8 cellular contexts compared by ENCODE assay signal in the genomic region with DNA sequence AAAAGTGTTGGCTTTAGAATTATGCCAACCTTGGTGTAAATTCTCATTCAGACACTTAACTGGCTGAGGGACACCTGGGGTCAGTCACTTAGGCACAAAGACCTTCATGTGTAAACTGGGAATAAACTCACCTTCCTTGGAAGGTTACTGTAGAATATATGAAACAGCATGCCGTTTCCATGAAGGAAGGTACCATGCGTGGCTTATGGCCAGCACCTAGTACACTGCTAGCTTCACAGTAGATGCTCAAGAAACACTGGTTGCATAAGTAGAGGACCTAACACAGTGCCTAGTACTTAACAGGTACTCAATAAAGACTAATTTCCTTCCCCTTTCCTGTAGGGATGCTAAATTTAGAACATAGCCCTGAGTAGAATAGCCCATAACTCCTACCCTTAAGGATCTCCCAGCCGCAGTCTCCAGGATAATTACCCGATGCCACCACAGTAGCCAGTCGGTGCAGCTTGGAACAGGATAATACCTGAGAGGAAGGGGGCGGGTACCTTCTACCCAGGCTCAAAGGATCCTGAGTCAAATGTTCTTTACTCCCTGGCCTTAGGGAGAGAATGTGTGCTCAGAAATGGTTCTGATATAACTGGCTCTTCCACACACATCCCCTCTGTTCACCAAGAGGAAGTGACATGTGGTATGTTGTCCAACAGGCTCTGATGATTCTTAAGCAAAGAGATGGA. TPM values are rescaled to one million over a fixed set of nuclear protein-coding genes. Genes with fewer than 3 reads are reported as not detected.
DNase-seq lines count a peak whose midpoint lies in the region; ATAC-seq and TF ChIP-seq lines count a peak whose summit lies in the region.

No MANE protein-coding gene starts in this region.

- DNase-seq in NCI-H748 (lab: John Stamatoyannopoulos, UW; ENCODE audit: unreplicated experiment) (peak; percentile 51), NCI-H748 treated with DMSO at 0.1 percent for 48 hours (lab: John Stamatoyannopoulos, UW) (no peak), WTC11 (ENCODE audit: low spot score) (no peak), hepatocyte (ENCODE audit: low spot score) (peak; percentile 80), NCI-H1930 (lab: John Stamatoyannopoulos, UW) (no peak), HUDEP-2 (lab: John Stamatoyannopoulos, UW; ENCODE audit: unreplicated experiment in 76 of 76) (no peak)

- H3K27ac Mint-ChIP-seq in WTC11: peak overlapping the region; percentile 96

- peaks cover 30% of the 10 kb centered on the region for H3K36me3 Mint-ChIP-seq in WTC11

- H3K4me2 ChIP-seq in hepatocyte: peak overlapping the region; percentile 91

- H3K4me1 ChIP-seq in hepatocyte (ENCODE audit: insufficient read depth) (peaks cover 47% of the 10 kb centered on the region), stomach smooth muscle (ENCODE audit: control insufficient read depth, insufficient read depth, low read length) (peaks cover 52% of the 10 kb centered on the region)

- H3K9me3 Mint-ChIP-seq in WTC11: no peaks in the 10 kb centered on the region

- H2AFZ ChIP-seq in hepatocyte: no peak overlapping the region

- TF ChIP-seq CTCF in WTC11 (IDR thresholded peaks at IDR 0.05) (no peak), hepatocyte (IDR thresholded peaks at IDR 0.05; ENCODE audit: poor library complexity) (no peak)

- H3K36me3 ChIP-seq in hepatocyte (replicated peaks; ENCODE audit: insufficient read depth, low read depth) (no peaks in the 10 kb centered on the region), stomach smooth muscle (ENCODE audit: control insufficient read depth in 2 of 2, insufficient read depth in 2 of 2, low read length in 2 of 2) (peaks cover 4 to 22% of the 10 kb centered on the region in 2 donors)

- no peak overlapping the region for H3K9ac ChIP-seq in stomach smooth muscle (ENCODE audit: low read length in 2 of 2)

- H3K27ac ChIP-seq in hepatocyte: peak overlapping the region; percentile 98
- H3K27ac ChIP-seq in stomach smooth muscle (ENCODE audit: low read length): no peak overlapping the region

- H3K9me3 ChIP-seq in hepatocyte (ENCODE audit: low read depth): no peaks in the 10 kb centered on the region
- H3K9me3 ChIP-seq in stomach smooth muscle (ENCODE audit: control insufficient read depth in 2 of 2, low read length in 2 of 2): no peaks in the 10 kb centered on the region

- H3K9me2 ChIP-seq in hepatocyte (replicated peaks; ENCODE audit: insufficient read depth): no peaks in the 10 kb centered on the region

- 67% methylated on average over 6 of the region's 6 CpGs for WGBS in hepatocyte (ENCODE audit: low lambda C conversion rate, missing lambda C conversion rate)

- peaks cover 73% of the 10 kb centered on the region for H3K4me1 Mint-ChIP-seq in WTC11

- no peaks in the 10 kb centered on the region for H4K20me1 ChIP-seq in hepatocyte (ENCODE audit: insufficient read depth, poor library complexity, severe bottlenecking)

- H3K4me3 ChIP-seq in hepatocyte (peak overlapping the region; percentile 6), stomach smooth muscle (ENCODE audit: low read length in 2 of 2) (peak overlapping the region; percentile 11 to 92)

- H3K27me3 Mint-ChIP-seq in WTC11 (ENCODE audit: low read depth): no peaks in the 10 kb centered on the region

- H3K4me3 Mint-ChIP-seq in WTC11: peak overlapping the region; percentile 86

- H3K27me3 ChIP-seq in hepatocyte (no peaks in the 10 kb centered on the region), stomach smooth muscle (ENCODE audit: control insufficient read depth in 1 of 2, insufficient read depth in 2 of 2, low read length in 2 of 2) (no peaks in the 10 kb centered on the region)

- POLR2A ChIA-PET in WTC11 (lab: Charles Lee): interaction anchor here (1.2 to 1.7 kb wide), 5 partner anchors 10 to 114 kb away, joined by 3 to 11 read pairs (median 4); a partner anchor contains a TSS

- CTCF ChIA-PET in WTC11 (lab: Charles Lee): interaction anchor here (0.5 to 8.8 kb wide), 7 partner anchors 11 to 162 kb away, joined by 3 to 488 read pairs (median 4); no protein-coding TSS in a partner anchor

- ATAC-seq in WTC11: no peak
- no peak for ATAC-seq in GM21529 (IDR thresholded peaks at IDR 0.05; ENCODE audit: unreplicated experiment)

- peaks cover 87% of the 10 kb centered on the region for H3K79me2 ChIP-seq in hepatocyte

TF ChIP-seq in WTC11, 78 proteins besides CTCF, POLR2A, EP300 and RAD21:
- TF ChIP-seq, protein P1, sequence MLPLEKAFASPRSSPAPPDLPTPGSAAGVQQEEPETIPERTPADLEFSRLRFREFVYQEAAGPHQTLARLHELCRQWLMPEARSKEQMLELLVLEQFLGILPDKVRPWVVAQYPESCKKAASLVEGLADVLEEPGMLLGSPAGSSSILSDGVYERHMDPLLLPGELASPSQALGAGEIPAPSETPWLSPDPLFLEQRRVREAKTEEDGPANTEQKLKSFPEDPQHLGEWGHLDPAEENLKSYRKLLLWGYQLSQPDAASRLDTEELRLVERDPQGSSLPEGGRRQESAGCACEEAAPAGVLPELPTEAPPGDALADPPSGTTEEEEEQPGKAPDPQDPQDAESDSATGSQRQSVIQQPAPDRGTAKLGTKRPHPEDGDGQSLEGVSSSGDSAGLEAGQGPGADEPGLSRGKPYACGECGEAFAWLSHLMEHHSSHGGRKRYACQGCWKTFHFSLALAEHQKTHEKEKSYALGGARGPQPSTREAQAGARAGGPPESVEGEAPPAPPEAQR (CRISPR knock-in tag; IDR thresholded peaks at IDR 0.05): no peak
- TF ChIP-seq ETV6 (CRISPR knock-in tag; IDR thresholded peaks at IDR 0.05) (no peak), ZNF671 (CRISPR knock-in tag; IDR thresholded peaks at IDR 0.05) (no peak), SP1 (CRISPR knock-in tag; conservative IDR thresholded peaks at IDR 0.05) (no peak), ATF1 (CRISPR knock-in tag; IDR thresholded peaks at IDR 0.05) (no peak), TCF7 (CRISPR knock-in tag; IDR thresholded peaks at IDR 0.05; ENCODE audit: low read depth) (no peak)
- TF ChIP-seq, protein P2, sequence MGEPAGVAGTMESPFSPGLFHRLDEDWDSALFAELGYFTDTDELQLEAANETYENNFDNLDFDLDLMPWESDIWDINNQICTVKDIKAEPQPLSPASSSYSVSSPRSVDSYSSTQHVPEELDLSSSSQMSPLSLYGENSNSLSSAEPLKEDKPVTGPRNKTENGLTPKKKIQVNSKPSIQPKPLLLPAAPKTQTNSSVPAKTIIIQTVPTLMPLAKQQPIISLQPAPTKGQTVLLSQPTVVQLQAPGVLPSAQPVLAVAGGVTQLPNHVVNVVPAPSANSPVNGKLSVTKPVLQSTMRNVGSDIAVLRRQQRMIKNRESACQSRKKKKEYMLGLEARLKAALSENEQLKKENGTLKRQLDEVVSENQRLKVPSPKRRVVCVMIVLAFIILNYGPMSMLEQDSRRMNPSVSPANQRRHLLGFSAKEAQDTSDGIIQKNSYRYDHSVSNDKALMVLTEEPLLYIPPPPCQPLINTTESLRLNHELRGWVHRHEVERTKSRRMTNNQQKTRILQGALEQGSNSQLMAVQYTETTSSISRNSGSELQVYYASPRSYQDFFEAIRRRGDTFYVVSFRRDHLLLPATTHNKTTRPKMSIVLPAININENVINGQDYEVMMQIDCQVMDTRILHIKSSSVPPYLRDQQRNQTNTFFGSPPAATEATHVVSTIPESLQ (CRISPR knock-in tag; IDR thresholded peaks at IDR 0.05): no peak
- TF ChIP-seq, protein P3, sequence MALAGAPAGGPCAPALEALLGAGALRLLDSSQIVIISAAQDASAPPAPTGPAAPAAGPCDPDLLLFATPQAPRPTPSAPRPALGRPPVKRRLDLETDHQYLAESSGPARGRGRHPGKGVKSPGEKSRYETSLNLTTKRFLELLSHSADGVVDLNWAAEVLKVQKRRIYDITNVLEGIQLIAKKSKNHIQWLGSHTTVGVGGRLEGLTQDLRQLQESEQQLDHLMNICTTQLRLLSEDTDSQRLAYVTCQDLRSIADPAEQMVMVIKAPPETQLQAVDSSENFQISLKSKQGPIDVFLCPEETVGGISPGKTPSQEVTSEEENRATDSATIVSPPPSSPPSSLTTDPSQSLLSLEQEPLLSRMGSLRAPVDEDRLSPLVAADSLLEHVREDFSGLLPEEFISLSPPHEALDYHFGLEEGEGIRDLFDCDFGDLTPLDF (CRISPR knock-in tag; IDR thresholded peaks at IDR 0.05): no peak
- TF ChIP-seq, protein P4, sequence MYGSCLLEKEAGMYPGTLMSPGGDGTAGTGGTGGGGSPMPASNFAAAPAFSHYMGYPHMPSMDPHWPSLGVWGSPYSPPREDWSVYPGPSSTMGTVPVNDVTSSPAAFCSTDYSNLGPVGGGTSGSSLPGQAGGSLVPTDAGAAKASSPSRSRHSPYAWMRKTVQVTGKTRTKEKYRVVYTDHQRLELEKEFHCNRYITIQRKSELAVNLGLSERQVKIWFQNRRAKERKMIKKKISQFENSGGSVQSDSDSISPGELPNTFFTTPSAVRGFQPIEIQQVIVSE (CRISPR knock-in tag; IDR thresholded peaks at IDR 0.05; ENCODE audit: borderline replicate concordance): no peak
- TF ChIP-seq, protein P5, sequence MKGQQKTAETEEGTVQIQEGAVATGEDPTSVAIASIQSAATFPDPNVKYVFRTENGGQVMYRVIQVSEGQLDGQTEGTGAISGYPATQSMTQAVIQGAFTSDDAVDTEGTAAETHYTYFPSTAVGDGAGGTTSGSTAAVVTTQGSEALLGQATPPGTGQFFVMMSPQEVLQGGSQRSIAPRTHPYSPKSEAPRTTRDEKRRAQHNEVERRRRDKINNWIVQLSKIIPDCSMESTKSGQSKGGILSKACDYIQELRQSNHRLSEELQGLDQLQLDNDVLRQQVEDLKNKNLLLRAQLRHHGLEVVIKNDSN (CRISPR knock-in tag; IDR thresholded peaks at IDR 0.05): no peak
- TF ChIP-seq, protein P6, sequence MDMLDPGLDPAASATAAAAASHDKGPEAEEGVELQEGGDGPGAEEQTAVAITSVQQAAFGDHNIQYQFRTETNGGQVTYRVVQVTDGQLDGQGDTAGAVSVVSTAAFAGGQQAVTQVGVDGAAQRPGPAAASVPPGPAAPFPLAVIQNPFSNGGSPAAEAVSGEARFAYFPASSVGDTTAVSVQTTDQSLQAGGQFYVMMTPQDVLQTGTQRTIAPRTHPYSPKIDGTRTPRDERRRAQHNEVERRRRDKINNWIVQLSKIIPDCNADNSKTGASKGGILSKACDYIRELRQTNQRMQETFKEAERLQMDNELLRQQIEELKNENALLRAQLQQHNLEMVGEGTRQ (CRISPR knock-in tag; IDR thresholded peaks at IDR 0.05): no peak

RNA-seq across cellular contexts. Expression of a gene that starts 3.6 kb away (rescaled TPM):
- 52.9 to 62.0 TPM (median 53.9 TPM) in 3 replicates for total RNA-seq in WTC11 (2021)
- total RNA-seq in hepatocyte: 139 and 145 TPM in 2 replicates
- polyA plus RNA-seq in hepatocyte: 104 and 108 TPM in 2 replicates

RNA-seq across cellular contexts. Expression of a gene that starts 20.0 kb away (rescaled TPM):
- total RNA-seq in WTC11 (2021) (113 to 123 TPM (median 115 TPM) in 3 replicates), hepatocyte (22.9 and 23.9 TPM in 2 replicates)
- polyA plus RNA-seq in hepatocyte: 16.3 and 18.5 TPM in 2 replicates

Comparison
In these comparisons a context has a peak if more than half of its experiments do, and no peak if none do; other contexts are left out.
1. DNase-seq: peak in NCI-H748 (single experiment) and hepatocyte (single experiment); none in NCI-H748 treated with DMSO at 0.1 percent for 48 hours (single experiment), WTC11 (single experiment), NCI-H1930 (0 of 2) and HUDEP-2 (0 of 76).